8 cellular contexts compared by ENCODE assay signal in the genomic region with DNA sequence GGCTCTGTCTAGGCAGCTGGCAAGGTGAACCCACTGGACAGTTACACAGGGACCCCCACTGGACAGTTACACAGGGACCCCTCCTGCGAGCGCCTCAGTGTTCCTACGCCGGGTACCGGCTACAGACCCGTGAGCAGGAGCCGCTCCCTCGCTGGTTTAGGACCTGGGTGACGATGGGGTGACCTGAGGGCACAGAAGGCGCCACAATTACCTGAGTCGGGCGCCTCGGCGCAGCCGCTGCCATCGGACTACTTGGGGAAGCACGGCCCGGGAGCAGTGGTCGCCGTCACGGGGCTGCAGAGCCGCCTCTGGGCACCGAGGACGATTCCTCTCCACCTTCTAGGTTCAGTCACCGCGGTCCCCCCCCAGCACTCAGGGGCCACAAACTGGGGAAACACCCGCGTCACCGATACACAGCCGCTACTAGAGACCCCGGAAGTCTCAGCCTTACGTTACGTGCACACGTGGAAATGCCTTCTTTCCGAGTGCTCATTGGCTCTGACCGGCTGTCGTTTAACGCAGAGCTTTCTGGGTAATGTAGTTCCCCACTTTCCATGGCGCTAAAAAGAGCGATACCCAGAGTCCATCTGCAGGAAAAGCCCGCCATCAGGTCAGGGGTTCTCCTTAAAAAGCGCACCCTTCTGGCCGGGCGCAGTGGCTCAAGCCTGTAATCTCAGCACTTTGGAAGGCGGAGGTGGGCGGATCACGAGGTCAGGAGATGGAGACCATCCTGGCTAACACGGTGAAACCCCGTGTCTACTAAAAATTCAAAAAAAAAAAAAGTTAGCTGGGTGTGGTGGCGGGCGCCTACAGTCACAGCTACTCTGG. TPM values are rescaled to one million over a fixed set of nuclear protein-coding genes. Genes with fewer than 3 reads are reported as not detected.
A peak's percentile ranks its signal among the peaks of the same experiment; 100 is the strongest.
DNase-seq lines count a peak whose midpoint lies in the region; ATAC-seq and TF ChIP-seq lines count a peak whose summit lies in the region.
"Not testable (repeated sequence)": the region's sequence is repeated elsewhere in the genome, so short reads cannot be mapped to it uniquely, and the experiment has no call there.

A gene (minus strand): TSS at position 425 of the 828 bp plus-strand sequence. CDS start 181 bp downstream, at position 244.

- peak within 1 kb of the TSS; percentile 76 for H3K4me2 ChIP-seq in Karpas-422 (ENCODE audit: low read depth, low read length, poor library complexity, severe bottlenecking)

- H3K27ac ChIP-seq in Karpas-422 (ENCODE audit: low read length) = not testable (repeated sequence)

- not testable (repeated sequence) for H3K27me3 ChIP-seq in Karpas-422 (ENCODE audit: low read length)

- not testable (repeated sequence) for H4K20me1 ChIP-seq in Karpas-422 (ENCODE audit: insufficient read depth, low read depth, low read length)

- peaks cover 0 to 71% (median 45%) of the 10 kb centered on the region in 9 donors for H3K9me3 Mint-ChIP-seq in naive thymus-derived CD8-positive, alpha-beta T cell

- not testable (repeated sequence) for H2AFZ ChIP-seq in Karpas-422 (ENCODE audit: low read length)

- H3K4me1 Mint-ChIP-seq in naive thymus-derived CD8-positive, alpha-beta T cell = peaks cover 14 to 41% (median 37%) of the 10 kb centered on the region in 4 donors

- H3K27me3 Mint-ChIP-seq in naive thymus-derived CD8-positive, alpha-beta T cell = not testable (repeated sequence)

- peaks cover 21% of the 10 kb centered on the region for H3K9me3 ChIP-seq in Karpas-422 (ENCODE audit: low read length)

- H3K9me2 ChIP-seq in Karpas-422 (replicated peaks; ENCODE audit: insufficient read depth, low read length) = not testable (repeated sequence)

- peaks cover 27% of the 10 kb centered on the region for H3K36me3 ChIP-seq in Karpas-422 (ENCODE audit: insufficient read depth, low read length)

- peak; percentile 93 for ATAC-seq in GM21825 (IDR thresholded peaks at IDR 0.05; ENCODE audit: unreplicated experiment)
- peak; percentile 97 to 99 for ATAC-seq in naive thymus-derived CD8-positive, alpha-beta T cell

- POLR2A ChIA-PET in naive thymus-derived CD8-positive, alpha-beta T cell (lab: Charles Lee) = interaction anchor here (0.6 to 2.3 kb wide), 9 partner anchors 19 to 853 kb away, joined by 3 to 12 read pairs (median 4); a partner anchor contains a TSS

- peak within 1 kb of the TSS; percentile 95 to 99 (median 97) for H3K4me3 Mint-ChIP-seq in naive thymus-derived CD8-positive, alpha-beta T cell

- H3K4me3 ChIP-seq in Karpas-422 (ENCODE audit: low read length) = peak within 1 kb of the TSS; percentile 93
- H3K4me3 ChIP-seq in fibroblast of mammary gland (ENCODE audit: control insufficient read depth, low read depth, low read length) = peak within 1 kb of the TSS; percentile 85

- DNase-seq in Daoy (ENCODE audit: low read depth) = peak; percentile 96
- peak; percentile 98 for DNase-seq in Karpas-422
- peak; percentile 96 for DNase-seq in RKO (ENCODE audit: low spot score)
- peak; percentile 75 for DNase-seq in activated T-helper 1 cell treated with Interleukin-2 at 50 U/mL for 16 hours (ENCODE audit: low read depth)
- DNase-seq in fibroblast of mammary gland (ENCODE audit: low read depth) = peak; percentile 97
- peak; percentile 73 to 95 (median 90) for DNase-seq in naive thymus-derived CD8-positive, alpha-beta T cell
- peak; percentile 79 to 91 (median 86) for DNase-seq in stimulated activated naive CD4-positive, alpha-beta T cell (lab: John Stamatoyannopoulos, UW)

- peak within 1 kb of the TSS; percentile 89 for H3K9ac ChIP-seq in Karpas-422 (ENCODE audit: low read length)

- peaks cover 37% of the 10 kb centered on the region for H3K79me2 ChIP-seq in Karpas-422 (ENCODE audit: low read length)

- H3K4me1 ChIP-seq in Karpas-422 (ENCODE audit: low read length) = not testable (repeated sequence)

- peaks cover 34 to 56% (median 42%) of the 10 kb centered on the region in 3 donors for H3K36me3 Mint-ChIP-seq in naive thymus-derived CD8-positive, alpha-beta T cell

- H3K27ac Mint-ChIP-seq in naive thymus-derived CD8-positive, alpha-beta T cell = peak within 1 kb of the TSS; percentile 92 to 99 (median 98)

- TF ChIP-seq CTCF in fibroblast of mammary gland (conservative IDR thresholded peaks at IDR 0.05; ENCODE audit: control insufficient read depth, insufficient read depth, low read depth, low read length) = peak; percentile 35

RNA-seq across cellular contexts. Expression of the gene that starts here (rescaled TPM):
- total RNA-seq in Daoy (2014; rRNA removed; shearing (Covaris generic)) = 5.9 and 7.4 TPM in 2 replicates
- 12.3 TPM in 2 replicates for total RNA-seq in Karpas-422 (2014; rRNA removed; shearing (Covaris generic); ENCODE audit: low replicate concordance)
- total RNA-seq in naive thymus-derived CD8-positive, alpha-beta T cell = 10 to 100 TPM; 44.2 to 50.1 TPM
- polyA plus RNA-seq in naive thymus-derived CD8-positive, alpha-beta T cell = 1 to 10 TPM; 1.6 to 6.0 (median 1.8) TPM
